Comparison of ENCODE assay signal across 12 cellular contexts in genomic region chr6:151445482-151445881, GRCh38. TPM values are rescaled to one million over a fixed set of nuclear protein-coding genes. Genes with fewer than 3 reads are reported as not detected.
A peak's percentile ranks its signal among the peaks of the same experiment; 100 is the strongest.
DNase-seq lines count a peak whose midpoint lies in the region; ATAC-seq, FAIRE-seq and TF ChIP-seq lines count a peak whose summit lies in the region.
"Had no signal": no experiment of that assay in that cellular context is flagged by ENCODE, and none has a peak within 500 bp of the region (broad histone marks: within the 10 kb centered on the region; RNA-seq: fewer than 3 reads in every experiment).

No MANE protein-coding gene starts in this region.

- TF ChIP-seq CTCF in LNCaP clone FGC (IDR thresholded peaks at IDR 0.05; ENCODE audit: control insufficient read depth, extremely low read depth, insufficient read depth) = no peak
- TF ChIP-seq CTCF in chondrocyte (IDR thresholded peaks at IDR 0.05) = no peak
- TF ChIP-seq CTCF in keratinocyte (optimal IDR thresholded peaks at IDR 0.05 in 1 of 3, IDR thresholded peaks at IDR 0.05 in 1 of 3, conservative IDR thresholded peaks at IDR 0.05 in 1 of 3; ENCODE audit: extremely low read depth in 1 of 3, insufficient read depth in 2 of 3, low read length in 3 of 3) = no peak
- TF ChIP-seq CTCF in thoracic aorta (IDR thresholded peaks at IDR 0.05) = no peak

- no peaks in the 10 kb centered on the region for H3K9me3 Mint-ChIP-seq in chondrocyte (ENCODE audit: low read depth)
- H3K9me3 Mint-ChIP-seq in CD8-positive, alpha-beta memory T cell = no peaks in the 10 kb centered on the region

- H3K4me3 ChIP-seq in LNCaP clone FGC (ENCODE audit: low read depth, low read length) (no peak overlapping the region), keratinocyte (ENCODE audit: control insufficient read depth in 2 of 3, extremely low read depth in 1 of 3, insufficient read depth in 2 of 3, low read depth in 1 of 3, low read length in 3 of 3) (no peak overlapping the region), thoracic aorta (no peak overlapping the region)
- no peak overlapping the region for H3K4me3 ChIP-seq in CD8-positive, alpha-beta memory T cell (ENCODE audit: low read length)
- H3K4me3 ChIP-seq: cardiac muscle cell had no signal

- no peaks in the 10 kb centered on the region for H4K20me1 ChIP-seq in keratinocyte (ENCODE audit: control insufficient read depth, extremely low read depth, insufficient read depth, low read length)

- H3K36me3 ChIP-seq in keratinocyte (ENCODE audit: control insufficient read depth in 2 of 2, extremely low read depth in 1 of 2, insufficient read depth in 2 of 2, low read length in 2 of 2) (peaks cover 6 to 8% of the 10 kb centered on the region in 2 experiments), thoracic aorta (no peaks in the 10 kb centered on the region)
- H3K36me3 ChIP-seq in CD8-positive, alpha-beta memory T cell (ENCODE audit: insufficient read depth, low read length) = peaks cover 3% of the 10 kb centered on the region
- H3K36me3 ChIP-seq: cardiac muscle cell had no signal

- peak overlapping the region; percentile 98 for H3K27ac Mint-ChIP-seq in chondrocyte (ENCODE audit: unreplicated experiment)
- H3K27ac Mint-ChIP-seq in CD8-positive, alpha-beta memory T cell = peak overlapping the region in 1 of 8 donors; percentile 26
- H3K27ac Mint-ChIP-seq: activated CD8-positive, alpha-beta memory T cell treated with anti-CD3 and anti-CD28 coated beads, Interleukin-2, amount 10 ng/mL, durations not matched to agents 7 days and 5 days had no signal

- ATAC-seq in thoracic aorta (ENCODE audit: insufficient number of reproducible peaks, low FRiP score, low read depth) (no peak), HG02763 (IDR thresholded peaks at IDR 0.05; ENCODE audit: unreplicated experiment) (no peak), HG02623 (IDR thresholded peaks at IDR 0.05; ENCODE audit: unreplicated experiment) (no peak)
- ATAC-seq: activated CD8-positive, alpha-beta memory T cell treated with anti-CD3 and anti-CD28 coated beads, Interleukin-2, amount 10 ng/mL, durations not matched to agents 7 days and 5 days had no signal

- no peak overlapping the region for H2AFZ ChIP-seq in keratinocyte (ENCODE audit: control insufficient read depth, low read length)

- H3K9me3 ChIP-seq in keratinocyte (ENCODE audit: control insufficient read depth, low read depth, low read length) (no peaks in the 10 kb centered on the region), thoracic aorta (no peaks in the 10 kb centered on the region)
- H3K9me3 ChIP-seq in CD8-positive, alpha-beta memory T cell (ENCODE audit: low read length) = no peaks in the 10 kb centered on the region

- peaks cover 6% of the 10 kb centered on the region for H3K36me3 Mint-ChIP-seq in chondrocyte (ENCODE audit: low read depth)
- peaks cover 0 to 28% (median 4%) of the 10 kb centered on the region in 3 donors for H3K36me3 Mint-ChIP-seq in CD8-positive, alpha-beta memory T cell

- H3K4me1 ChIP-seq in keratinocyte (ENCODE audit: control insufficient read depth, extremely low read depth, insufficient read depth, low read length) (peaks cover 28% of the 10 kb centered on the region), thoracic aorta (ENCODE audit: control insufficient read depth in 1 of 2, low read depth in 2 of 2) (peaks cover 21 to 60% of the 10 kb centered on the region in 2 donors)
- peaks cover 14% of the 10 kb centered on the region for H3K4me1 ChIP-seq in CD8-positive, alpha-beta memory T cell (ENCODE audit: insufficient read depth, low read length)

- POLR2A ChIA-PET in CD8-positive, alpha-beta memory T cell (lab: Charles Lee) = no interaction called here

- CTCF ChIA-PET in CD8-positive, alpha-beta memory T cell (lab: Charles Lee) = no interaction called here

- H3K27ac ChIP-seq in keratinocyte (ENCODE audit: control insufficient read depth, insufficient read depth, low read length) = peak overlapping the region; percentile 78
- peak overlapping the region; percentile 76 to 93 for H3K27ac ChIP-seq in thoracic aorta
- no peak overlapping the region for H3K27ac ChIP-seq in CD8-positive, alpha-beta memory T cell (ENCODE audit: low read depth, low read length)
- H3K27ac ChIP-seq: cardiac muscle cell had no signal

- dilution Hi-C loops in keratinocyte (cut with MboI; ENCODE audit: extremely low pct_ligation_motif_present, low sequenced_read_pairs) = no loop called here

- peaks cover 60% of the 10 kb centered on the region for H3K79me2 ChIP-seq in keratinocyte (ENCODE audit: control insufficient read depth, insufficient read depth, low read length)

- H3K4me3 Mint-ChIP-seq in chondrocyte (ENCODE audit: unreplicated experiment) = no peak overlapping the region
- H3K4me3 Mint-ChIP-seq in CD8-positive, alpha-beta memory T cell = no peak overlapping the region
- H3K4me3 Mint-ChIP-seq: activated CD8-positive, alpha-beta memory T cell treated with anti-CD3 and anti-CD28 coated beads, Interleukin-2, amount 10 ng/mL, durations not matched to agents 7 days and 5 days had no signal

- H3K27me3 ChIP-seq in keratinocyte (ENCODE audit: control insufficient read depth, extremely low read depth, insufficient read depth, low read length) (no peaks in the 10 kb centered on the region), thoracic aorta (replicated peaks; ENCODE audit: insufficient read depth) (no peaks in the 10 kb centered on the region)
- H3K27me3 ChIP-seq in CD8-positive, alpha-beta memory T cell (ENCODE audit: insufficient read depth, low read length, poor library complexity, severe bottlenecking) = no peaks in the 10 kb centered on the region
- H3K27me3 ChIP-seq: cardiac muscle cell had no signal

- H3K4me1 Mint-ChIP-seq in chondrocyte (ENCODE audit: low read depth) = peaks cover 70% of the 10 kb centered on the region
- H3K4me1 Mint-ChIP-seq in CD8-positive, alpha-beta memory T cell = peaks cover 31 to 73% (median 43%) of the 10 kb centered on the region in 3 donors

- peak; percentile 68 for FAIRE-seq in keratinocyte (lab: Jason Lieb, UNC)

- H3K4me2 ChIP-seq in keratinocyte (ENCODE audit: control insufficient read depth, extremely low read depth, insufficient read depth, low read depth, low read length) = peak overlapping the region; percentile 70

- H3K27me3 Mint-ChIP-seq in chondrocyte (ENCODE audit: low read depth) = no peaks in the 10 kb centered on the region
- no peaks in the 10 kb centered on the region for H3K27me3 Mint-ChIP-seq in CD8-positive, alpha-beta memory T cell
- H3K27me3 Mint-ChIP-seq: activated CD8-positive, alpha-beta memory T cell treated with anti-CD3 and anti-CD28 coated beads, Interleukin-2, amount 10 ng/mL, durations not matched to agents 7 days and 5 days had no signal

- DNase-seq in LNCaP clone FGC (ENCODE audit: low read depth) (peak; percentile 32), chondrocyte (ENCODE audit: low spot score) (no peak), keratinocyte (ENCODE audit: low read depth, low spot score) (no peak), thoracic aorta (ENCODE audit: low spot score) (no peak), ureter (ENCODE audit: low spot score) (no peak)
- DNase-seq in CD8-positive, alpha-beta memory T cell = no peak
- DNase-seq: activated CD8-positive, alpha-beta memory T cell treated with anti-CD3 and anti-CD28 coated beads, Interleukin-2, amount 10 ng/mL, durations not matched to agents 7 days and 5 days; NCI-H1436; T1000 had no signal

- no peaks in the 10 kb centered on the region for H3K9me1 ChIP-seq in keratinocyte (ENCODE audit: control insufficient read depth, extremely low read depth, insufficient read depth, low read length)

- H3K9ac ChIP-seq in keratinocyte (ENCODE audit: control insufficient read depth, extremely low read depth, insufficient read depth, low read length) = no peak overlapping the region

RNA-seq across cellular contexts. Expression of gene RMND1, which starts 6.4 kb away (rescaled TPM):
- total RNA-seq in chondrocyte (19.3 to 42.8 TPM (median 42.5 TPM) in 3 replicates), thoracic aorta (10 to 100 TPM; 20.7 to 21.2 TPM), ureter (23.0 TPM)
- 14.0 to 23.1 TPM (median 14.2 TPM) in 3 replicates for polyA plus RNA-seq in keratinocyte
- polyA plus RNA-seq in keratinocyte (2011; ENCODE audit: low read depth) = 11.1 TPM
- 14.8 and 23.7 TPM in 2 replicates for polyA plus RNA-seq in keratinocyte (2011; cell fraction: cytosol; rRNA removed)
- polyA plus RNA-seq in keratinocyte (2011; cell fraction: nucleus; rRNA removed) = 9.6 and 12.6 TPM in 2 replicates
- 15.8 and 19.4 TPM in 2 replicates for polyA plus RNA-seq in keratinocyte (2012; ENCODE audit: low replicate concordance)
- polyA minus RNA-seq in keratinocyte = 3.5 to 18.5 TPM (median 11.7 TPM) in 3 replicates
- polyA minus RNA-seq in keratinocyte (2011; cell fraction: cytosol; rRNA and poly(A)+ RNA removed) = 11.9 TPM
- 9.7 and 16.8 TPM in 2 replicates for polyA minus RNA-seq in keratinocyte (2011; cell fraction: nucleus; rRNA and poly(A)+ RNA removed)
- 10 to 100 TPM; 24.5 to 25.6 TPM for total RNA-seq in CD8-positive, alpha-beta memory T cell
- polyA plus RNA-seq in CD8-positive, alpha-beta memory T cell = 10.4 TPM

RNA-seq across cellular contexts. Expression of gene CCDC170, which starts 48.3 kb away (rescaled TPM):
- total RNA-seq in chondrocyte = 0.20 to 0.67 TPM (median 0.60 TPM) in 3 replicates
- 0.05 to 0.10 TPM (median 0.08 TPM) in 3 replicates for polyA plus RNA-seq in keratinocyte
- not detected for polyA plus RNA-seq in keratinocyte (2011; ENCODE audit: low read depth)
- polyA plus RNA-seq in keratinocyte (2011; cell fraction: cytosol; rRNA removed) = 0.05 and 0.07 TPM in 2 replicates
- polyA plus RNA-seq in keratinocyte (2011; cell fraction: nucleus; rRNA removed) = 0.01 and 0.25 TPM in 2 replicates
- 0.03 TPM in 1 of 2 replicates, not detected in the other for polyA plus RNA-seq in keratinocyte (2012; ENCODE audit: low replicate concordance)
- polyA minus RNA-seq in keratinocyte = not detected in 3 replicates
- not detected for polyA minus RNA-seq in keratinocyte (2011; cell fraction: cytosol; rRNA and poly(A)+ RNA removed)
- not detected in 2 replicates for polyA minus RNA-seq in keratinocyte (2011; cell fraction: nucleus; rRNA and poly(A)+ RNA removed)
- 1 to 10 TPM in 1 of 2 donors, under 1 TPM in 1; 0.81 to 1.5 TPM for total RNA-seq in thoracic aorta
- total RNA-seq in CD8-positive, alpha-beta memory T cell = not detected
- not detected for polyA plus RNA-seq in CD8-positive, alpha-beta memory T cell
- 1.7 TPM for total RNA-seq in ureter
- total RNA-seq: activated CD8-positive, alpha-beta memory T cell treated with anti-CD3 and anti-CD28 coated beads, Interleukin-2, amount 10 ng/mL, durations not matched to agents 7 days and 5 days had no signal
- polyA plus RNA-seq: cardiac muscle cell had no signal

RNA-seq across cellular contexts. Expression of gene ZBTB2, which starts 54.1 kb away (rescaled TPM):
- total RNA-seq in chondrocyte (9.4 to 11.8 TPM (median 10.1 TPM) in 3 replicates), thoracic aorta (1 to 10 TPM; 5.3 to 8.4 TPM), ureter (16.6 TPM)
- polyA plus RNA-seq in keratinocyte = 9.4 to 11.9 TPM (median 10.9 TPM) in 3 replicates
- polyA plus RNA-seq in keratinocyte (2011; ENCODE audit: low read depth) = 5.2 TPM
- polyA plus RNA-seq in keratinocyte (2011; cell fraction: cytosol; rRNA removed) = 7.6 and 10.9 TPM in 2 replicates
- polyA plus RNA-seq in keratinocyte (2011; cell fraction: nucleus; rRNA removed) = 8.4 and 9.1 TPM in 2 replicates
- polyA plus RNA-seq in keratinocyte (2012; ENCODE audit: low replicate concordance) = 7.8 and 7.9 TPM in 2 replicates
- polyA minus RNA-seq in keratinocyte = 14.4 to 16.2 TPM (median 16.2 TPM) in 3 replicates
- 7.1 TPM for polyA minus RNA-seq in keratinocyte (2011; cell fraction: cytosol; rRNA and poly(A)+ RNA removed)
- 5.1 and 7.9 TPM in 2 replicates for polyA minus RNA-seq in keratinocyte (2011; cell fraction: nucleus; rRNA and poly(A)+ RNA removed)
- total RNA-seq in CD8-positive, alpha-beta memory T cell = 10 to 100 TPM; 23.4 to 24.3 TPM
- polyA plus RNA-seq in CD8-positive, alpha-beta memory T cell = 24.0 TPM
